In genomic region chr12:31664038-31664437, GRCh38 we compare ENCODE assay signal across 1 cellular context.
TF ChIP-seq lines count a peak whose summit lies in the region.

No MANE protein-coding gene starts in this region.

TF ChIP-seq in liver, 16 proteins besides CTCF, POLR2A, EP300 and RAD21 (continued from another document):
- TF ChIP-seq ZBTB33 (IDR thresholded peaks at IDR 0.05) = peak; percentile 68
